1 cellular context compared by ENCODE assay signal in the genomic region with DNA sequence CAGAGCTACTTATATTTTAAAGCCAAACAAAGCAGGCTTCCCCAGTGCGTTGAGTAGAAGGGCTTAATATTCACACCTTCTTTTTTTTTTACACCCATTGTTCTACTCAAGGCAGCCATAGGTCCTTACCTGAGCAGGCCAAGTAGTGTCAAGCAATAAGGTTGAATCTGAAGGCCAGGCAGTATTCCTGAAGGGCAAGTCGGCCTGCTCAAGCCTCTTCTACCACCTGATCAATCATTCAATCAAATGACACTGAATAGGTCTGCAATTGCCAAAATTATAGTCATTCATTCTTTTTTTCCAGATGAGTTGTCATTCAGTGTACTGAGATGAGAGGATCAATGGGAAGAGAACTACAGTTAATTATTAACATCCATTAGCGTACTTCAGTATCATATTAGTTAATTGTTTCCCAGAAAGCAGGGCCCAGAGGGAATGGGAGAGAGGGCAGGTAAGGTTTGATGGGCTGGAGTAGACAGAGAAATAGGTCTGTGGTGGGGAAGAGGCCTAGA.
TF ChIP-seq lines count a peak whose summit lies in the region.

No MANE protein-coding gene starts in this region.

TF ChIP-seq in HepG2, 621 proteins besides CTCF, POLR2A, EP300 and RAD21 (continued from another document):
- no peak for TF ChIP-seq HIC2 (CRISPR knock-in tag; IDR thresholded peaks at IDR 0.05; ENCODE audit: low read depth)
- no peak for TF ChIP-seq TGIF2 (CRISPR knock-in tag; IDR thresholded peaks at IDR 0.05)
- no peak for TF ChIP-seq PLRG1 (conservative IDR thresholded peaks at IDR 0.05)
- peak; percentile 53; the same call in 1 of the 2 replicates for TF ChIP-seq TBX2 (CRISPR knock-in tag; IDR thresholded peaks at IDR 0.05; ENCODE audit: borderline replicate concordance)
- TF ChIP-seq, protein P1, sequence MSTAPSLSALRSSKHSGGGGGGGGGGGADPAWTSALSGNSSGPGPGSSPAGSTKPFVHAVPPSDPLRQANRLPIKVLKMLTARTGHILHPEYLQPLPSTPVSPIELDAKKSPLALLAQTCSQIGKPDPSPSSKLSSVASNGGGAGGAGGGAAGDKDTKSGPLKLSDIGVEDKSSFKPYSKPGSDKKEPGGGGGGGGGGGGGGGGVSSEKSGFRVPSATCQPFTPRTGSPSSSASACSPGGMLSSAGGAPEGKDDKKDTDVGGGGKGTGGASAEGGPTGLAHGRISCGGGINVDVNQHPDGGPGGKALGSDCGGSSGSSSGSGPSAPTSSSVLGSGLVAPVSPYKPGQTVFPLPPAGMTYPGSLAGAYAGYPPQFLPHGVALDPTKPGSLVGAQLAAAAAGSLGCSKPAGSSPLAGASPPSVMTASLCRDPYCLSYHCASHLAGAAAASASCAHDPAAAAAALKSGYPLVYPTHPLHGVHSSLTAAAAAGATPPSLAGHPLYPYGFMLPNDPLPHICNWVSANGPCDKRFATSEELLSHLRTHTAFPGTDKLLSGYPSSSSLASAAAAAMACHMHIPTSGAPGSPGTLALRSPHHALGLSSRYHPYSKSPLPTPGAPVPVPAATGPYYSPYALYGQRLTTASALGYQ (CRISPR knock-in tag; IDR thresholded peaks at IDR 0.05), result no peak
- 0 out of 2 replicates have a peak, but pooled peaks have one; percentile 22 for TF ChIP-seq RARA (CRISPR knock-in tag; IDR thresholded peaks at IDR 0.05)
- TF ChIP-seq, protein P2, sequence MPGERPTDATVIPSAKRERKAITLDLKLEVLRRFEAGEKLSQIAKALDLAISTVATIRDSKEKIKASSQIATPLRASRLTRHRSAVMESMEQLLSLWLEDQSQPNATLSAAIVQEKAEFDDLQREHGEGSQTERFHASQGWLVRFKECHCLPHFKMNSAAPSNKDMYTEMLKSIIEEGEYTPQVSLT (CRISPR knock-in tag; IDR thresholded peaks at IDR 0.05; ENCODE audit: borderline replicate concordance, low read depth), result no peak
- peak; percentile 35; the same call in 1 of the 2 replicates for TF ChIP-seq NCOA2 (CRISPR knock-in tag; IDR thresholded peaks at IDR 0.05)
- TF ChIP-seq SMARCE1 (IDR thresholded peaks at IDR 0.05; ENCODE audit: borderline replicate concordance), result no peak
- TF ChIP-seq CHD4 (IDR thresholded peaks at IDR 0.05; ENCODE audit: borderline replicate concordance, low read length), result no peak
- peak; percentile 75 for TF ChIP-seq ZKSCAN1 (IDR thresholded peaks at IDR 0.05; ENCODE audit: low read length)
- TF ChIP-seq BRD4 (CRISPR knock-in tag; IDR thresholded peaks at IDR 0.05), result no peak
- TF ChIP-seq, protein P3, sequence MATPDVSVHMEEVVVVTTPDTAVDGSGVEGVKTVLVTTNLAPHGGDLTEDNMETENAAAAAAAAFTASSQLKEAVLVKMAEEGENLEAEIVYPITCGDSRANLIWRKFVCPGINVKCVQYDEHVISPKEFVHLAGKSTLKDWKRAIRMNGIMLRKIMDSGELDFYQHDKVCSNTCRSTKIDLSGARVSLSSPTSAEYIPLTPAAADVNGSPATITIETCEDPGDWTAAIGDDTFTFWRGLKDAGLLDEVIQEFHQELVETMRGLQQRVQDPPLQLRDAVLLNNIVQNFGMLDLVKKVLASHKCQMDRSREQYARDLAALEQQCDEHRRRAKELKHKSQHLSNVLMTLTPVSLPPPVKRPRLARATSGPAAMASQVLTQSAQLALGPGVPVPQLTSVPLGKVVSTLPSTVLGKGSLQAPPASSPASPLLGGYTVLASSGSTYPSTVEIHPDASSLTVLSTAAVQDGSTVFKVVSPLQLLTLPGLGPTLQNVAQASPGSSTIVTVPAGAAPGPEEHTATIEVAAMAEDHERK (CRISPR knock-in tag; IDR thresholded peaks at IDR 0.05; ENCODE audit: low read depth), result no peak
- no peak for TF ChIP-seq ZNF12 (CRISPR knock-in tag; IDR thresholded peaks at IDR 0.05)
- 0 out of 4 replicates have a peak, but pooled peaks of 1 of the 2 experiments have one; percentile 22 for TF ChIP-seq ATF4 (CRISPR knock-in tag; IDR thresholded peaks at IDR 0.05)
- TF ChIP-seq ZC3H13 (CRISPR knock-in tag; IDR thresholded peaks at IDR 0.05), result 0 out of 2 replicates have a peak, but pooled peaks have one; percentile 36
- TF ChIP-seq, protein P4, sequence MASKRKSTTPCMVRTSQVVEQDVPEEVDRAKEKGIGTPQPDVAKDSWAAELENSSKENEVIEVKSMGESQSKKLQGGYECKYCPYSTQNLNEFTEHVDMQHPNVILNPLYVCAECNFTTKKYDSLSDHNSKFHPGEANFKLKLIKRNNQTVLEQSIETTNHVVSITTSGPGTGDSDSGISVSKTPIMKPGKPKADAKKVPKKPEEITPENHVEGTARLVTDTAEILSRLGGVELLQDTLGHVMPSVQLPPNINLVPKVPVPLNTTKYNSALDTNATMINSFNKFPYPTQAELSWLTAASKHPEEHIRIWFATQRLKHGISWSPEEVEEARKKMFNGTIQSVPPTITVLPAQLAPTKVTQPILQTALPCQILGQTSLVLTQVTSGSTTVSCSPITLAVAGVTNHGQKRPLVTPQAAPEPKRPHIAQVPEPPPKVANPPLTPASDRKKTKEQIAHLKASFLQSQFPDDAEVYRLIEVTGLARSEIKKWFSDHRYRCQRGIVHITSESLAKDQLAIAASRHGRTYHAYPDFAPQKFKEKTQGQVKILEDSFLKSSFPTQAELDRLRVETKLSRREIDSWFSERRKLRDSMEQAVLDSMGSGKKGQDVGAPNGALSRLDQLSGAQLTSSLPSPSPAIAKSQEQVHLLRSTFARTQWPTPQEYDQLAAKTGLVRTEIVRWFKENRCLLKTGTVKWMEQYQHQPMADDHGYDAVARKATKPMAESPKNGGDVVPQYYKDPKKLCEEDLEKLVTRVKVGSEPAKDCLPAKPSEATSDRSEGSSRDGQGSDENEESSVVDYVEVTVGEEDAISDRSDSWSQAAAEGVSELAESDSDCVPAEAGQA (IDR thresholded peaks at IDR 0.05; ENCODE audit: low read depth), result no peak
- TF ChIP-seq, protein P4 (CRISPR knock-in tag; IDR thresholded peaks at IDR 0.05; ENCODE audit: borderline replicate concordance), result no peak
- TF ChIP-seq ARNTL (CRISPR knock-in tag; IDR thresholded peaks at IDR 0.05), result 0 out of 2 replicates have a peak, but pooled peaks have one; percentile 30
- 0 out of 2 replicates have a peak, but pooled peaks have one; percentile 3 for TF ChIP-seq RCOR2 (CRISPR knock-in tag; IDR thresholded peaks at IDR 0.05)
